9 cellular contexts compared by ENCODE assay signal in the genomic region with DNA sequence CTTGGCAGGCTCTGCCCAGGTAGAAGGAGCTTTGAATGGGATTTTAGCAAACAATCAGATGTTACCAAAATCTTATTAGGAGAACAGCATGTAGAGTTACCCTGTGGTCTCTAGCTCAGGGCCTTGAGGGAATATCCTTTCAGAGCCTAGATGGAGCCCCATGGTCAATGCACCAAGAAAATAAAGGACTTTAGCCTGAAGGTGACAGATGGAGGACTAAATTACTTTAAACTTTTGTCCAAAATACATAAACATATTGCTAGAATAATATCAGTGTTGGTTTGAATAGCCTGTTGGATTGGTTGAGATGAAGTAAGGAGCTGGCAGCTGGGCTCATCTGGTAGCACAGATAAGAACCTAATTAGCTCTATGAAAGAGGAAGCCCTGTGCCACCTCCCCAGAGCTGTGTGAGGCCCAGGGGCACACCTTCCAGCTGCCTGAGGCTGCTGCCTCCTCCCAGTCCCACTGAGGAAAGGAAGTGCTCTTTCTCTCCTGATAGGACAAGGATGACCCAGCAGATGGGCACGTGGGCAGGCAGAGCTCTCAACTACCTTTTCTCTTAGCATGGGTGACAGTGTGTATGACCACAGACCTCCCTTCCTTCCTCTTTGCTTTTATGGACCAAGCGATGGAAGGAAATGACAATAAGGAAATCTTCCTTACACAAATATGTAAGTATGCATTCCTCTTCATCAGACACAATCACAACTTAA.
A peak's percentile ranks its signal among the peaks of the same experiment; 100 is the strongest.
DNase-seq lines count a peak whose midpoint lies in the region; ATAC-seq and TF ChIP-seq lines count a peak whose summit lies in the region.
"Had no signal": no experiment of that assay in that cellular context is flagged by ENCODE, and none has a peak within 500 bp of the region (broad histone marks: within the 10 kb centered on the region; RNA-seq: fewer than 3 reads in every experiment).

No MANE protein-coding gene starts in this region.

- H3K27me3 Mint-ChIP-seq in CD8-positive, alpha-beta T cell (ENCODE audit: low read depth): no peaks in the 10 kb centered on the region
- H3K27me3 Mint-ChIP-seq in T-helper 17 cell: no peaks in the 10 kb centered on the region
- H3K27me3 Mint-ChIP-seq: brain had no signal

- peaks cover 75% of the 10 kb centered on the region for H3K4me1 ChIP-seq in CD8-positive, alpha-beta T cell (ENCODE audit: insufficient read depth, low read length)
- peaks cover 17% of the 10 kb centered on the region for H3K4me1 ChIP-seq in lower lobe of right lung

- peak overlapping the region; percentile 8 for H3K27ac ChIP-seq in CD8-positive, alpha-beta T cell (ENCODE audit: low read depth, low read length)
- peak overlapping the region; percentile 49 for H3K27ac ChIP-seq in lower lobe of right lung

- ATAC-seq in CD8-positive, alpha-beta T cell: peak; percentile 40
- ATAC-seq in GM19351 (IDR thresholded peaks at IDR 0.05; ENCODE audit: unreplicated experiment) (peak; percentile 59), HG03342 (IDR thresholded peaks at IDR 0.05; ENCODE audit: unreplicated experiment) (peak; percentile 57), T-helper 17 cell (peak; percentile 70), lower lobe of right lung (peak; percentile 78 to 86)

- peaks cover 77% of the 10 kb centered on the region for H3K36me3 Mint-ChIP-seq in CD8-positive, alpha-beta T cell
- H3K36me3 Mint-ChIP-seq in T-helper 17 cell (ENCODE audit: low read depth): peaks cover 12% of the 10 kb centered on the region
- H3K36me3 Mint-ChIP-seq: brain had no signal

- peak overlapping the region; percentile 71 for H3K4me3 Mint-ChIP-seq in CD8-positive, alpha-beta T cell
- peak overlapping the region; percentile 79 for H3K4me3 Mint-ChIP-seq in T-helper 17 cell
- H3K4me3 Mint-ChIP-seq: brain had no signal

- H3K36me3 ChIP-seq in CD8-positive, alpha-beta T cell (ENCODE audit: insufficient read depth, low read length): peaks cover 45% of the 10 kb centered on the region
- no peaks in the 10 kb centered on the region for H3K36me3 ChIP-seq in lower lobe of right lung

- H3K4me1 Mint-ChIP-seq in CD8-positive, alpha-beta T cell (ENCODE audit: low read depth): peaks cover 78% of the 10 kb centered on the region
- peaks cover 61% of the 10 kb centered on the region for H3K4me1 Mint-ChIP-seq in T-helper 17 cell
- H3K4me1 Mint-ChIP-seq: brain had no signal

- intact Hi-C loops in CD8-positive, alpha-beta T cell (cut with DNase I, micrococcal nuclease): loop anchor here (1.0 to 10.0 kb wide), 7 partner anchors 9 to 608 kb away; partner anchors contain the start of genes HDAC7 (in 1 of the 2) and RPAP3 (in 1 of the 2)
- intact Hi-C loops in lower lobe of right lung (cut with DNase I): no loop called here

- peak overlapping the region; percentile 33 for H3K4me3 ChIP-seq in CD8-positive, alpha-beta T cell (ENCODE audit: low read depth, low read length)
- H3K4me3 ChIP-seq in lower lobe of right lung (no peak overlapping the region), foreskin fibroblast (ENCODE audit: low read depth in 1 of 2, low read length in 2 of 2) (no peak overlapping the region)

- peak overlapping the region; percentile 92 for H3K27ac Mint-ChIP-seq in CD8-positive, alpha-beta T cell
- peak overlapping the region; percentile 100 for H3K27ac Mint-ChIP-seq in T-helper 17 cell
- H3K27ac Mint-ChIP-seq: brain had no signal

- TF ChIP-seq CTCF in CD8-positive, alpha-beta T cell (IDR thresholded peaks at IDR 0.05): no peak
- TF ChIP-seq CTCF in lower lobe of right lung (IDR thresholded peaks at IDR 0.05) (no peak), foreskin fibroblast (IDR thresholded peaks at IDR 0.05; ENCODE audit: low read depth, low read length) (no peak)

- no peaks in the 10 kb centered on the region for H3K9me3 Mint-ChIP-seq in CD8-positive, alpha-beta T cell

- DNase-seq in CD8-positive, alpha-beta T cell: peak in 3 of 7 experiments; percentile 38 to 60 (median 48)
- DNase-seq in T-helper 17 cell (peak in 1 of 3 donors; percentile 39), lower lobe of right lung (peak; percentile 76), SW 1271 (lab: John Stamatoyannopoulos, UW) (no peak), NCI-H2171 treated with DMSO at 0.1 percent for 48 hours (lab: John Stamatoyannopoulos, UW) (no peak), foreskin fibroblast (no peak)

- CTCF ChIA-PET in CD8-positive, alpha-beta T cell (lab: Charles Lee): interaction anchor here (0.7 to 4.0 kb wide), 16 partner anchors 9 to 190 kb away, joined by 3 to 30 read pairs (median 4); no protein-coding TSS in a partner anchor

- POLR2A ChIA-PET in CD8-positive, alpha-beta T cell (lab: Charles Lee): interaction anchor here (0.8 to 2.9 kb wide), 20 partner anchors 9 to 205 kb away, joined by 3 to 28 read pairs (median 4); partner anchors contain the start of genes AMIGO2 and PCED1B

- no peaks in the 10 kb centered on the region for H3K27me3 ChIP-seq in CD8-positive, alpha-beta T cell (ENCODE audit: insufficient read depth, low read length)
- no peaks in the 10 kb centered on the region for H3K27me3 ChIP-seq in lower lobe of right lung (ENCODE audit: low read depth)

- no peaks in the 10 kb centered on the region for H3K9me3 ChIP-seq in CD8-positive, alpha-beta T cell (ENCODE audit: low read length)
- H3K9me3 ChIP-seq in T-helper 17 cell (ENCODE audit: control insufficient read depth, low read length, poor library complexity, severe bottlenecking) (no peaks in the 10 kb centered on the region), lower lobe of right lung (no peaks in the 10 kb centered on the region)
